8 cellular contexts compared by ENCODE assay signal in the genomic region with DNA sequence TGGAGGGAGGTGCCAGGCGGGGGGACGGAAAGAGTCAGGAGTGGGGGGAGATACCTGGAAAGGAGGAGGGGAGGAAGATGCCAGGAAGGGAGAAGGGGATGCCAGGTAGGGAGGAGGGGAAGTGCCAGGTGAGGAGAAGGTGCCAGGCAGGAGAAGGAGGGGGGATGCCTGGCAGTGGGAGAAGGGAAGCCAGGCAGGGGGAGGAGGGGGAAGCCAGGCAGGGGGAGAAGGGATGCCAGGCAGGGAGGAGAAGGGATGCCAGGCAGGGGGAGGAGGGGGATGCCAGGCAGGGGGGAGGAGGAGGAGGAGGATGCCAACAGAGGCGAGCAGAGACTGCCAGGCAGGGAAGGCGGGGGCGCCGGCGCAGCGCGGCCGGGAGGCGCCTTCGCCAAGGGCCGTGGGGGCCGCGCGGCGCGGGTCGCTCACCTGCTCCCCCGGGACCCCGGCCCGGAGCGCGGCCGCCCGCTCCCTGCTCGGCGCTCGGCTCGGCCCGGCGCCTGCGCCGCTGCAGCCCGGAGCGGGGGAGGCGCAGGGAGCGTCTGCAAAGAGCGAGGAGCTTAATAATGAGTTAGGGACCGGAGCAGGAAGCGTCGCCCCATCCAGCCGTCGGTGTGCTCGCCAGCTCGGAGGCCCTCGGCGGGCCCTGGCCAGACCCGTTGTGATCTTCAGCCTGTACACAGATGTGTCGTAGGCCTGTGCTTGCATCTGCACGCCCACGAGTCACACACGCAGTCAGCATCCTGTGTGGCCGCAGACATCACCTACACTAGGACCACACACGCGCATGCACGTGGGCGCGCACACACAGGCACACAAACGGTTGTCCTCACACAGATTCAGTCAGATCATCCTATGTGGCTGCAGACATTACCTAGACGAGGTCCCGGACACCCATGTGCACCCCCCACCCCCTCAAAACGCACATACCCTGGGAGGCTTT. TPM values are rescaled to one million over a fixed set of nuclear protein-coding genes. Genes with fewer than 3 reads are reported as not detected.
A peak's percentile ranks its signal among the peaks of the same experiment; 100 is the strongest.
DNase-seq lines count a peak whose midpoint lies in the region; ATAC-seq and TF ChIP-seq lines count a peak whose summit lies in the region.

No MANE protein-coding gene starts in this region.

- H3K4me2 ChIP-seq in IMR-90 (ENCODE audit: low read depth, low read length) (peak overlapping the region; percentile 94), osteoblast (ENCODE audit: insufficient read depth, low read length) (peak overlapping the region; percentile 89)

- TF ChIP-seq RAD21 in IMR-90 (IDR thresholded peaks at IDR 0.05; ENCODE audit: low read length) = no peak

- in situ Hi-C loops in IMR-90 (cut with MboI; ENCODE audit: low sequenced_read_pairs) = no loop called here

- peak overlapping the region; percentile 84 for H2AK5ac ChIP-seq in IMR-90 (ENCODE audit: low read depth, low read length)

- H4K20me1 ChIP-seq in IMR-90 (ENCODE audit: insufficient read depth, low read length) (no peaks in the 10 kb centered on the region; the same call in 1 of the 2 replicates), osteoblast (ENCODE audit: insufficient read depth, low read length) (no peaks in the 10 kb centered on the region)

- POLR2A ChIA-PET in IMR-90 (lab: Charles Lee; ENCODE audit: unreplicated experiment) = no interaction called here

- H3K27me3 ChIP-seq in IMR-90 (ENCODE audit: control insufficient read depth, insufficient read depth, low read length) = peaks cover 28% of the 10 kb centered on the region
- H3K27me3 ChIP-seq in osteoblast (ENCODE audit: insufficient read depth, low read length) = peaks cover 14% of the 10 kb centered on the region
- no peaks in the 10 kb centered on the region for H3K27me3 ChIP-seq in testis

- H2AK9ac ChIP-seq in IMR-90 (replicated peaks; ENCODE audit: low read depth, low read length, poor library complexity) = peak overlapping the region; percentile 49

- TF ChIP-seq CTCF in GM12865 (IDR thresholded peaks at IDR 0.05; ENCODE audit: insufficient read depth, low read depth, low read length, missing control alignments) (no peak), IMR-90 (conservative IDR thresholded peaks at IDR 0.05; ENCODE audit: low read depth, low read length) (no peak), glutamatergic neuron (IDR thresholded peaks at IDR 0.05; ENCODE audit: partially characterized antibody, unreplicated experiment) (no peak), osteoblast (IDR thresholded peaks at IDR 0.05; ENCODE audit: extremely low read depth, low read depth, low read length) (no peak), testis (IDR thresholded peaks at IDR 0.05) (no peak)

- peaks cover 3% of the 10 kb centered on the region for H3K9me3 Mint-ChIP-seq in glutamatergic neuron (ENCODE audit: unreplicated experiment)

- no peaks in the 10 kb centered on the region for H3K79me1 ChIP-seq in IMR-90 (ENCODE audit: low read depth in 1 of 2, low read length in 2 of 2)

- CTCF ChIA-PET in IMR-90 (lab: Yijun Ruan, JAX) = no interaction called here

- 17% methylated on average over 10 of the region's 63 CpGs; no CpG with 5 or more reads in 1 of the 2 experiments for WGBS in IMR-90 (ENCODE audit: extremely low coverage in 2 of 2, insufficient read length in 1 of 2), 2 experiments
- WGBS in testis, 2 donors = 1% methylated on average over 21 to 63 of the region's 63 CpGs

- no peak overlapping the region for H2BK120ac ChIP-seq in IMR-90 (ENCODE audit: low read depth, low read length)

- TF ChIP-seq POLR2A in IMR-90 (IDR thresholded peaks at IDR 0.05; ENCODE audit: low read depth, low read length) = no peak
- TF ChIP-seq POLR2A in testis (IDR thresholded peaks at IDR 0.05) = no peak

- H2BK20ac ChIP-seq in IMR-90 (ENCODE audit: low read depth, low read length) = no peak overlapping the region

- H3K9me1 ChIP-seq in IMR-90 (ENCODE audit: insufficient read depth, low read length) = no peaks in the 10 kb centered on the region

- no peak overlapping the region for H2BK15ac ChIP-seq in IMR-90 (ENCODE audit: low read depth, low read length)

- no TSS peak for BruUV-seq in IMR-90 (replicated peaks; lab: Mats Ljungman, UMichigan)

- peak overlapping the region; percentile 5; the same call in 1 of the 2 replicates for H3K4ac ChIP-seq in IMR-90 (ENCODE audit: low read depth, low read length)

- peak overlapping the region; percentile 10; the same call in 1 of the 2 replicates for H3K18ac ChIP-seq in IMR-90 (ENCODE audit: low read depth, low read length)

- H3K4me3 Mint-ChIP-seq in glutamatergic neuron (ENCODE audit: unreplicated experiment) = peak overlapping the region; percentile 64

- H3K27ac ChIP-seq in IMR-90 (ENCODE audit: insufficient read depth, low read length) (no peak overlapping the region), osteoblast (ENCODE audit: low read depth, low read length) (no peak overlapping the region), testis (peak overlapping the region; percentile 31 to 37)

- dilution Hi-C loops in IMR-90 (cut with HindIII; ENCODE audit: low sequenced_read_pairs, unreplicated experiment) = no loop called here

- intact Hi-C loops in IMR-90 (cut with micrococcal nuclease) (no loop called here), testis (cut with DNase I; ENCODE audit: low total_unique reads) (no loop called here)

- DNase-seq in GM12865 (ENCODE audit: low read depth) (peak; percentile 66), IMR-90 (peak; percentile 65), RPMI8226 (peak; percentile 74), glutamatergic neuron (peak; percentile 75), osteoblast (ENCODE audit: insufficient read length, low spot score, missing footprints) (peak; percentile 98), testis (peak; percentile 71)
- peak; percentile 73 for DNase-seq in activated naive CD4-positive, alpha-beta T cell treated with anti-CD3 and anti-CD28 coated beads, Interleukin-2, amount 50 U/mL, for 16 hours

- no peak overlapping the region for H4K91ac ChIP-seq in IMR-90 (ENCODE audit: insufficient read depth, low read depth, low read length)

- peak overlapping the region; percentile 44 for H3K9ac ChIP-seq in IMR-90 (ENCODE audit: low read depth, low read length)

- H2AFZ ChIP-seq in IMR-90 (replicated peaks; ENCODE audit: low read length, poor library complexity) = peak overlapping the region; percentile 89
- peak overlapping the region; percentile 98 for H2AFZ ChIP-seq in osteoblast (ENCODE audit: low read length)

- peaks cover 8% of the 10 kb centered on the region; the same call in 1 of the 2 replicates for H3K4me1 ChIP-seq in IMR-90 (ENCODE audit: control insufficient read depth, insufficient read depth, low read length)
- peaks cover 4% of the 10 kb centered on the region for H3K4me1 ChIP-seq in osteoblast (ENCODE audit: insufficient read depth, low read length)
- peaks cover 15% of the 10 kb centered on the region for H3K4me1 ChIP-seq in testis

- H3K4me1 Mint-ChIP-seq in glutamatergic neuron (ENCODE audit: low read depth, unreplicated experiment) = no peaks in the 10 kb centered on the region

- H3K9me3 ChIP-seq in IMR-90 (ENCODE audit: control insufficient read depth, insufficient read depth, low read length) (no peaks in the 10 kb centered on the region), osteoblast (ENCODE audit: low read depth, low read length) (no peaks in the 10 kb centered on the region), testis (no peaks in the 10 kb centered on the region)

- peaks cover 17% of the 10 kb centered on the region for H3K27me3 Mint-ChIP-seq in glutamatergic neuron (ENCODE audit: unreplicated experiment)

- no peaks in the 10 kb centered on the region; the same call in 1 of the 2 replicates for H3K36me3 ChIP-seq in IMR-90 (ENCODE audit: control insufficient read depth, insufficient read depth, low read length)
- H3K36me3 ChIP-seq in osteoblast (ENCODE audit: insufficient read depth, low read length) = no peaks in the 10 kb centered on the region
- H3K36me3 ChIP-seq in testis (ENCODE audit: low read depth, missing control alignments) = no peaks in the 10 kb centered on the region

- peak overlapping the region; percentile 27 to 79; a peak in 3 of 4 replicates for H4K8ac ChIP-seq in IMR-90 (ENCODE audit: low read depth in 2 of 2, low read length in 2 of 2)

- no peak overlapping the region for H3K56ac ChIP-seq in IMR-90 (ENCODE audit: extremely low read depth, insufficient read depth, low read length)

- H3K79me2 ChIP-seq in osteoblast (ENCODE audit: insufficient read depth, low read length) = no peaks in the 10 kb centered on the region

- H3K27ac Mint-ChIP-seq in glutamatergic neuron (ENCODE audit: unreplicated experiment) = no peak overlapping the region

- ATAC-seq in IMR-90 (ENCODE audit: low read depth) (peak; percentile 98), GM19324 (IDR thresholded peaks at IDR 0.05; ENCODE audit: low FRiP score, unreplicated experiment) (no peak)

- H2BK5ac ChIP-seq in IMR-90 (ENCODE audit: low read depth, low read length, poor library complexity, severe bottlenecking) = no peak overlapping the region

- H3K14ac ChIP-seq in IMR-90 (replicated peaks; ENCODE audit: low read depth, low read length) = 0 out of 2 replicates have a peak overlapping the region, but pooled peaks have one; percentile 68

- H3K4me3 ChIP-seq in GM12865 (ENCODE audit: low read depth, low read length) = 0 out of 2 replicates have a peak overlapping the region, but pooled peaks have one; percentile 16
- H3K4me3 ChIP-seq in IMR-90 (ENCODE audit: insufficient read depth, low read depth, low read length) = peak overlapping the region; percentile 46
- H3K4me3 ChIP-seq in osteoblast (ENCODE audit: insufficient read depth, low read length) = peak overlapping the region; percentile 70
- peak overlapping the region; percentile 41 to 42 for H3K4me3 ChIP-seq in testis

- no peak overlapping the region for H3K23ac ChIP-seq in IMR-90 (ENCODE audit: low read depth, low read length)

- peak overlapping the region; percentile 93 for H4K5ac ChIP-seq in IMR-90 (ENCODE audit: low read depth, low read length)

- no peaks in the 10 kb centered on the region for H3K36me3 Mint-ChIP-seq in glutamatergic neuron (ENCODE audit: unreplicated experiment)

RNA-seq across cellular contexts. Expression of a gene that starts 28.4 kb away (rescaled TPM):
- total RNA-seq in IMR-90 (2012; rRNA removed) = 33.1 and 37.5 TPM in 2 replicates
- 43.8 and 48.5 TPM in 2 replicates for polyA plus RNA-seq in IMR-90 (2012; rRNA removed)
- polyA plus RNA-seq in IMR-90 (2012; cell fraction: cytosol; rRNA removed) = 28.8 and 30.9 TPM in 2 replicates
- polyA plus RNA-seq in IMR-90 (2012; cell fraction: nucleus; rRNA removed; ENCODE audit: low replicate concordance) = 250 and 259 TPM in 2 replicates
- 5.1 TPM for total RNA-seq in glutamatergic neuron (ENCODE audit: unreplicated experiment)
- total RNA-seq in osteoblast = 37.4 and 40.2 TPM in 2 replicates
- 100 to 1,000 TPM in 1 of 2 donors, 10 to 100 TPM in 1; 94.0 to 122 TPM for total RNA-seq in testis
- polyA plus RNA-seq in testis (ENCODE audit: insufficient read depth, low read depth, low replicate concordance) = 55.1 TPM

RNA-seq across cellular contexts. Expression of a gene that starts 44.6 kb away (rescaled TPM):
- 26.2 and 26.9 TPM in 2 replicates for total RNA-seq in IMR-90 (2012; rRNA removed)
- polyA plus RNA-seq in IMR-90 (2012; rRNA removed) = 77.0 and 80.0 TPM in 2 replicates
- 51.8 and 111 TPM in 2 replicates for polyA plus RNA-seq in IMR-90 (2012; cell fraction: cytosol; rRNA removed)
- polyA plus RNA-seq in IMR-90 (2012; cell fraction: nucleus; rRNA removed; ENCODE audit: low replicate concordance) = 105 and 225 TPM in 2 replicates
- 38.1 TPM for total RNA-seq in glutamatergic neuron (ENCODE audit: unreplicated experiment)
- total RNA-seq in osteoblast = 77.5 and 83.2 TPM in 2 replicates
- total RNA-seq in testis = 10 to 100 TPM; 66.5 to 70.5 TPM
- 22.6 TPM for polyA plus RNA-seq in testis (ENCODE audit: insufficient read depth, low read depth, low replicate concordance)

RNA-seq across cellular contexts. Expression of a gene that starts 49.9 kb away (rescaled TPM):
- total RNA-seq in IMR-90 (2012; rRNA removed) = 100 and 103 TPM in 2 replicates
- polyA plus RNA-seq in IMR-90 (2012; rRNA removed) = 40.3 and 46.2 TPM in 2 replicates
- polyA plus RNA-seq in IMR-90 (2012; cell fraction: cytosol; rRNA removed) = 20.3 and 26.3 TPM in 2 replicates
- polyA plus RNA-seq in IMR-90 (2012; cell fraction: nucleus; rRNA removed; ENCODE audit: low replicate concordance) = 31.5 and 41.9 TPM in 2 replicates
- 39.1 TPM for total RNA-seq in glutamatergic neuron (ENCODE audit: unreplicated experiment)
- total RNA-seq in osteoblast = 55.1 and 65.9 TPM in 2 replicates
- total RNA-seq in testis = 10 to 100 TPM; 44.4 to 49.4 TPM
- 54.3 TPM for polyA plus RNA-seq in testis (ENCODE audit: insufficient read depth, low read depth, low replicate concordance)

Comparison
In these comparisons a context has a peak if more than half of its experiments do, and no peak if none do; other contexts are left out.
1. H3K4me3 ChIP-seq: peak in every context shown above with its lines; median percentile 70 in osteoblast; 46 in IMR-90; 42 in testis; 16 in GM12865.
2. H3K27ac ChIP-seq: peak in testis (2 of 2); none in IMR-90 (single experiment) and osteoblast (single experiment).
3. Peak in every context shown above with its lines, with median percentiles within 50 percentile points of each other: DNase-seq.